In genomic region chr17:15516150-15516549, GRCh38 we compare ENCODE assay signal across 24 cellular contexts. TPM values are rescaled to one million over a fixed set of nuclear protein-coding genes. Genes with fewer than 3 reads are reported as not detected.
DNase-seq lines count a peak whose midpoint lies in the region; ATAC-seq and TF ChIP-seq lines count a peak whose summit lies in the region.
"Had no signal": no experiment of that assay in that cellular context is flagged by ENCODE, and none has a peak within 500 bp of the region (broad histone marks: within the 10 kb centered on the region; RNA-seq: fewer than 3 reads in every experiment).

No MANE protein-coding gene starts in this region.

- no peaks in the 10 kb centered on the region for H3K9me3 ChIP-seq in right cardiac atrium (ENCODE audit: control insufficient read depth, low read length)
- H3K9me3 ChIP-seq: colonic mucosa, Peyer's patch had no signal

- H3K4me1 ChIP-seq in right cardiac atrium (ENCODE audit: control insufficient read depth, insufficient read depth, low read length): no peaks in the 10 kb centered on the region
- H3K4me1 ChIP-seq: colonic mucosa had no signal

- no peaks in the 10 kb centered on the region for H3K27me3 ChIP-seq in right cardiac atrium (ENCODE audit: control insufficient read depth, insufficient read depth)
- H3K27me3 ChIP-seq: colonic mucosa, Peyer's patch had no signal

- no peak overlapping the region for H3K27ac ChIP-seq in right cardiac atrium (ENCODE audit: low read length)
- H3K27ac ChIP-seq: colonic mucosa, Peyer's patch, SK-N-MC, skin epidermis had no signal

- intact Hi-C loops in left cardiac atrium (cut with DNase I): no loop called here
- intact Hi-C loops in right cardiac atrium (cut with DNase I): no loop called here

- WGBS in right cardiac atrium: 96% methylated on average over 8 of the region's 8 CpGs

- no peak for TF ChIP-seq CTCF in astrocyte of the spinal cord (IDR thresholded peaks at IDR 0.05; ENCODE audit: low read depth, low read length)

- in situ Hi-C loops in astrocyte of the spinal cord (cut with HindIII; ENCODE audit: low sequenced_read_pairs): no loop called here

- DNase-seq in HS-5 (ENCODE audit: low read depth) (peak; percentile 9), astrocyte of the spinal cord (ENCODE audit: low read depth, low spot score) (peak; percentile 47), fibroblast of gingiva (ENCODE audit: low read depth) (peak; percentile 35), renal cortical epithelial cell (ENCODE audit: low read depth) (peak; percentile 48), Ammon's horn (ENCODE audit: low spot score) (no peak), putamen (ENCODE audit: low spot score) (no peak), left cardiac atrium (no peak), right cardiac atrium (no peak)
- DNase-seq: activated CD4-positive, alpha-beta memory T cell treated with anti-CD3 and anti-CD28 coated beads, Interleukin-2, amount 10 ng/mL, durations not matched to agents 7 days and 5 days; activated naive CD4-positive, alpha-beta T cell treated with anti-CD3 and anti-CD28 coated beads for 36 hours; aorta; CD8-positive, alpha-beta memory T cell; colonic mucosa; DMS53; NCI-H1048; NCI-H2029; Peyer's patch; stimulated activated CD4-positive, alpha-beta T cell treated with anti-CD3 and anti-CD28 coated beads, Interleukin-4, amount 100 ng/mL, for 1 hour; stimulated activated naive CD8-positive, alpha-beta T cell treated with anti-CD3 and anti-CD28 coated beads, Interleukin-15, amount 100 ng/mL, for 72 hours; T-helper 9 cell had no signal

- no peak for ATAC-seq in left cardiac atrium
- no peak for ATAC-seq in right cardiac atrium
- ATAC-seq: left lobe of liver; stimulated activated naive CD8-positive, alpha-beta T cell treated with anti-CD3 and anti-CD28 coated beads, Interleukin-15, amount 100 ng/mL, for 72 hours had no signal

- H3K4me3 ChIP-seq in astrocyte of the spinal cord (ENCODE audit: low read depth, low read length): no peak overlapping the region
- H3K4me3 ChIP-seq in right cardiac atrium (ENCODE audit: low read length): no peak overlapping the region
- H3K4me3 ChIP-seq: colonic mucosa, Peyer's patch, SK-N-MC, skin epidermis had no signal

RNA-seq across cellular contexts. Expression of gene TVP23C, which starts 47.1 kb away (rescaled TPM):
- 18.9 and 27.6 TPM in 2 replicates for total RNA-seq in renal cortical epithelial cell
- 10 to 100 TPM in 1 of 2 donors, 1 to 10 TPM in 1; 5.7 to 10.6 TPM for total RNA-seq in left cardiac atrium
- total RNA-seq in right cardiac atrium: 1 to 10 TPM; 5.4 to 9.0 (median 6.8) TPM
- 3.5 TPM for polyA plus RNA-seq in right cardiac atrium

RNA-seq across cellular contexts. Expression of gene CDRT4, which starts 48.7 kb away (rescaled TPM):
- total RNA-seq in renal cortical epithelial cell: 1.2 TPM in 1 of 2 replicates, not detected in the other
- total RNA-seq in left cardiac atrium: 1 to 10 TPM; 1.7 to 4.9 TPM
- total RNA-seq in right cardiac atrium: 1 to 10 TPM; 1.4 to 3.6 (median 2.3) TPM
- polyA plus RNA-seq in right cardiac atrium: 2.7 TPM
- total RNA-seq: H4 had no signal
- polyA plus RNA-seq: CD8-positive, alpha-beta memory T cell had no signal

Comparison
In these comparisons a context has a peak if more than half of its experiments do, and no peak if none do; other contexts are left out.
1. DNase-seq: peak in HS-5 (single experiment), astrocyte of the spinal cord (single experiment), fibroblast of gingiva (single experiment) and renal cortical epithelial cell (single experiment); none in Ammon's horn (single experiment), putamen (single experiment), left cardiac atrium (single experiment) and right cardiac atrium (0 of 3).